In genomic region chrX:338836-339400, GRCh38 we compare ENCODE assay signal across 1 cellular context.
TF ChIP-seq lines count a peak whose summit lies in the region.

No MANE protein-coding gene starts in this region.

TF ChIP-seq in GM23338, 12 proteins besides CTCF, POLR2A, EP300 and RAD21:
- TF ChIP-seq JUNB (IDR thresholded peaks at IDR 0.05; ENCODE audit: unreplicated experiment) = no peak
- no peak for TF ChIP-seq NANOG (IDR thresholded peaks at IDR 0.05; ENCODE audit: borderline replicate concordance)
- no peak for TF ChIP-seq ZNF331 (CRISPR knock-in tag; IDR thresholded peaks at IDR 0.05; ENCODE audit: low read depth)
- no peak for TF ChIP-seq EZH2phosphoT487 (IDR thresholded peaks at IDR 0.05; ENCODE audit: unreplicated experiment)
- no peak for TF ChIP-seq ZNF462 (CRISPR knock-in tag; IDR thresholded peaks at IDR 0.05)
- TF ChIP-seq EZH2 (IDR thresholded peaks at IDR 0.05; ENCODE audit: low read depth, unreplicated experiment) = no peak
- no peak for TF ChIP-seq CREB1 (CRISPR knock-in tag; IDR thresholded peaks at IDR 0.05; ENCODE audit: low read depth)
- no peak for TF ChIP-seq POLR2AphosphoS5 (IDR thresholded peaks at IDR 0.05; ENCODE audit: low read depth)
- no peak for TF ChIP-seq ZNF114 (CRISPR knock-in tag; IDR thresholded peaks at IDR 0.05)
- TF ChIP-seq REST (IDR thresholded peaks at IDR 0.05; ENCODE audit: unreplicated experiment) = no peak
- no peak for TF ChIP-seq ETS1 (IDR thresholded peaks at IDR 0.05)
- no peak for TF ChIP-seq STAT1 (IDR thresholded peaks at IDR 0.05; ENCODE audit: unreplicated experiment)
